In genomic region chr1:167744901-167745300, GRCh38 we compare ENCODE assay signal across 18 cellular contexts. TPM values are rescaled to one million over a fixed set of nuclear protein-coding genes. Genes with fewer than 3 reads are reported as not detected.
DNase-seq lines count a peak whose midpoint lies in the region; ATAC-seq and TF ChIP-seq lines count a peak whose summit lies in the region.
"Had no signal": no experiment of that assay in that cellular context is flagged by ENCODE, and none has a peak within 500 bp of the region (broad histone marks: within the 10 kb centered on the region; RNA-seq: fewer than 3 reads in every experiment).

No MANE protein-coding gene starts in this region.

- ATAC-seq in WTC11 (peak; percentile 72), foreskin keratinocyte (peak; percentile 33)

- CTCF ChIA-PET in MCF 10A (lab: Yijun Ruan, JAX): interaction anchor here (0.6 kb wide), 2 partner anchors 11 to 65 kb away, joined by 3 to 5 read pairs; no protein-coding TSS in a partner anchor
- CTCF ChIA-PET in WTC11 (lab: Charles Lee): interaction anchor here (1.5 kb wide), 1 partner anchor 58 kb away, joined by 4 read pairs; no protein-coding TSS in a partner anchor
- CTCF ChIA-PET in RWPE1 (lab: Yijun Ruan, JAX): no interaction called here

- no peaks in the 10 kb centered on the region for H3K9me3 ChIP-seq in breast epithelium

- peaks cover 49% of the 10 kb centered on the region for H3K4me1 Mint-ChIP-seq in MCF 10A (ENCODE audit: insufficient read depth, unreplicated experiment)
- peaks cover 37% of the 10 kb centered on the region for H3K4me1 Mint-ChIP-seq in WTC11
- H3K4me1 Mint-ChIP-seq in progenitor cell of endocrine pancreas (ENCODE audit: low read depth): peaks cover 28% of the 10 kb centered on the region
- H3K4me1 Mint-ChIP-seq: CD4-positive, alpha-beta memory T cell had no signal

- intact Hi-C loops in MCF 10A (cut with micrococcal nuclease): no loop called here
- intact Hi-C loops in breast epithelium (cut with DNase I; ENCODE audit: low total_unique reads): no loop called here

- BruUV-seq in MCF 10A (replicated peaks; lab: Mats Ljungman, UMichigan): no TSS peak

- TF ChIP-seq POLR2A in breast epithelium (IDR thresholded peaks at IDR 0.05): no peak

- H3K4me3 ChIP-seq in breast epithelium: no peak overlapping the region
- H3K4me3 ChIP-seq: BLaER1 had no signal

- no peak overlapping the region for H3K27ac Mint-ChIP-seq in MCF 10A (ENCODE audit: low read depth, unreplicated experiment)
- H3K27ac Mint-ChIP-seq in WTC11: peak overlapping the region; percentile 11; the same call in 1 of the 2 replicates
- peak overlapping the region; percentile 53 for H3K27ac Mint-ChIP-seq in progenitor cell of endocrine pancreas
- H3K27ac Mint-ChIP-seq: CD14-positive monocyte; CD4-positive, alpha-beta memory T cell; IgD-negative memory B cell had no signal

- TF ChIP-seq CTCF in MCF 10A (IDR thresholded peaks at IDR 0.05; ENCODE audit: unreplicated experiment): no peak
- TF ChIP-seq CTCF in breast epithelium (IDR thresholded peaks at IDR 0.05): no peak
- TF ChIP-seq CTCF in WTC11 (IDR thresholded peaks at IDR 0.05): no peak
- TF ChIP-seq CTCF in foreskin keratinocyte (conservative IDR thresholded peaks at IDR 0.05): no peak
- TF ChIP-seq CTCF in progenitor cell of endocrine pancreas (IDR thresholded peaks at IDR 0.05; ENCODE audit: unreplicated experiment): no peak
- TF ChIP-seq CTCF in RWPE1 (conservative IDR thresholded peaks at IDR 0.05; ENCODE audit: low read depth): no peak

- H3K36me3 Mint-ChIP-seq in MCF 10A (ENCODE audit: insufficient read depth, unreplicated experiment): peaks cover 30% of the 10 kb centered on the region
- H3K36me3 Mint-ChIP-seq in WTC11: no peaks in the 10 kb centered on the region
- H3K36me3 Mint-ChIP-seq in progenitor cell of endocrine pancreas (ENCODE audit: insufficient read depth): peaks cover 7% of the 10 kb centered on the region
- H3K36me3 Mint-ChIP-seq: CD4-positive, alpha-beta memory T cell had no signal

- H3K4me3 Mint-ChIP-seq in MCF 10A (ENCODE audit: unreplicated experiment) (no peak overlapping the region), WTC11 (no peak overlapping the region), progenitor cell of endocrine pancreas (ENCODE audit: low read depth) (no peak overlapping the region)
- H3K4me3 Mint-ChIP-seq: CD14-positive monocyte; CD4-positive, alpha-beta memory T cell; IgD-negative memory B cell had no signal

- no peaks in the 10 kb centered on the region for H3K36me3 ChIP-seq in breast epithelium

- H3K4me1 ChIP-seq in breast epithelium (peaks cover 0 to 4% of the 10 kb centered on the region in 2 donors), foreskin keratinocyte (no peaks in the 10 kb centered on the region)

- H3K27me3 Mint-ChIP-seq in MCF 10A (ENCODE audit: insufficient read depth, unreplicated experiment) (no peaks in the 10 kb centered on the region), WTC11 (ENCODE audit: low read depth) (no peaks in the 10 kb centered on the region), progenitor cell of endocrine pancreas (no peaks in the 10 kb centered on the region)
- H3K27me3 Mint-ChIP-seq: CD4-positive, alpha-beta memory T cell; IgD-negative memory B cell had no signal

- H3K9me3 Mint-ChIP-seq in MCF 10A (ENCODE audit: unreplicated experiment): no peaks in the 10 kb centered on the region
- no peaks in the 10 kb centered on the region for H3K9me3 Mint-ChIP-seq in WTC11
- no peaks in the 10 kb centered on the region for H3K9me3 Mint-ChIP-seq in progenitor cell of endocrine pancreas (ENCODE audit: low read depth)
- H3K9me3 Mint-ChIP-seq: CD14-positive monocyte; CD4-positive, alpha-beta memory T cell; IgD-negative memory B cell had no signal

- H3K27ac ChIP-seq in breast epithelium: no peak overlapping the region
- no peak overlapping the region for H3K27ac ChIP-seq in foreskin keratinocyte
- H3K27ac ChIP-seq in RWPE1: no peak overlapping the region
- H3K27ac ChIP-seq: BLaER1, HL-60 had no signal

- H3K27me3 ChIP-seq in breast epithelium (no peaks in the 10 kb centered on the region), foreskin keratinocyte (no peaks in the 10 kb centered on the region)
- H3K27me3 ChIP-seq: BLaER1 had no signal

- DNase-seq in MCF 10A (ENCODE audit: unreplicated experiment) (peak; percentile 27), breast epithelium (ENCODE audit: low spot score in 2 of 2) (no peak), WTC11 (ENCODE audit: low spot score) (no peak), foreskin keratinocyte (no peak), progenitor cell of endocrine pancreas (ENCODE audit: low spot score, unreplicated experiment) (no peak), RWPE1 (ENCODE audit: low spot score) (no peak), NCI-H1417 treated with DMSO at 0.1 percent for 48 hours (lab: John Stamatoyannopoulos, UW) (no peak), retina (no peak)
- DNase-seq: 8988T; CD4-positive, alpha-beta memory T cell; DMS153; DMS79; GDM1; HCEC 1CT had no signal

- POLR2A ChIA-PET in MCF 10A (lab: Yijun Ruan, JAX): interaction anchor here (0.7 to 1.4 kb wide), 2 partner anchors 17 to 52 kb away, joined by 3 read pairs; no protein-coding TSS in a partner anchor
- POLR2A ChIA-PET in WTC11 (lab: Charles Lee): interaction anchor here (0.6 kb wide), 1 partner anchor 110 kb away, joined by 3 read pairs; no protein-coding TSS in a partner anchor
- POLR2A ChIA-PET in RWPE1 (lab: Yijun Ruan, JAX; ENCODE audit: low non-redundant PET): no interaction called here

TF ChIP-seq in WTC11, 78 proteins besides CTCF, POLR2A, EP300 and RAD21:
- TF ChIP-seq TCF7 (CRISPR knock-in tag; IDR thresholded peaks at IDR 0.05; ENCODE audit: low read depth) (no peak), RELA (CRISPR knock-in tag; IDR thresholded peaks at IDR 0.05; ENCODE audit: borderline replicate concordance) (no peak)

RNA-seq across cellular contexts. Expression of gene MPZL1, which starts 23.1 kb away (rescaled TPM):
- total RNA-seq in MCF 10A (2022): 164 and 169 TPM in 2 replicates
- total RNA-seq in breast epithelium: 10 to 100 TPM; 43.5 to 86.8 (median 86.2) TPM
- 71.7 to 74.1 TPM (median 72.3 TPM) in 3 replicates for total RNA-seq in WTC11 (2021)
- 125 TPM in 2 replicates for total RNA-seq in foreskin keratinocyte
- 71.4 and 86.1 TPM in 2 replicates for polyA plus RNA-seq in foreskin keratinocyte
- 127 and 133 TPM in 2 replicates for total RNA-seq in progenitor cell of endocrine pancreas
